ENCODE assay signal across 12 cellular contexts in the genomic region with DNA sequence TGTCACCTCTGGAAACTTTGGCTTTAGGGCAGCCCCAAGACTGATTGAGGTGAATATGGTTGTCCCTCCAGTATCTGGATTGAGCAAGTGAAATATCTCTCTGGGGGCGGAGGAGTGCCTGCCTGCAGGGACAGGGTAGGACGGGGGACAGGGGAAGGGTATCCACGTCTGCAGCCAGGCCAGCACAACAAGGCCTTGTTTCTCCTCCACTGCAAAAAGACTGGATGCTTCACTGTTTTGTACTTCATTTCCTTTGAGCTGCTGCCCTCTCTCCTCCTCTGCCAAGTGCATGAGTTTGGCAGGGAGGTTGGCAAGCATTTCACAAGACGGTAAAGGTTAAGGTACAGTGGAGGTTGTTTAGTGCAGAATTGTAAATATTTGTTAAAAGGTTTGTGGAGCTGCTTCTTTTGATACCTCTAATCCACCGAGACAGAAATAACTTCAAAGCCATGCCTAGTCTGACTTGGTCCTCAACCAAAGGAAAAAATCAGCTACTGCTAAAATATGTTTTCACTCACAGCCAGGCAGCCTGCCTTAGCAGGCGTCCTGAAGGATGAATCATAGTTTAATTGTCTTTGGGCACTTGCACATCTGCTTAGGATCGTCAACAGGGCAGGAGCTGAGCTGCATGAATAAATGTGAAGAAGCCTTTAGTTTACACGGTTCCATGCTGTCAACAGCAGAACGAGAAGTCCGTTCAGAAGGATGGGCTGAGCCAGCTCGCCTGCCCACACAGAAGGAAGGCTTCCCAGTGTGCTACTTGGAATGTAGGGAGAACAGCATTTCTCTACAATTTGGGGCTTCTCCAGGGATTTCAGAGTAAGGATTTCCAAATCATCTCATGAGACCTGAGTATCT.
DNase-seq lines count a peak whose midpoint lies in the region; TF ChIP-seq lines count a peak whose summit lies in the region.
"Had no signal": no experiment of that assay in that cellular context is flagged by ENCODE, and none has a peak within 500 bp of the region (broad histone marks: within the 10 kb centered on the region; RNA-seq: fewer than 3 reads in every experiment).

No MANE protein-coding gene starts in this region.

- no peak overlapping the region for H3K4me3 Mint-ChIP-seq in activated naive CD8-positive, alpha-beta T cell treated with anti-CD3 and anti-CD28 coated beads for 36 hours
- no peak overlapping the region for H3K4me3 Mint-ChIP-seq in activated CD4-positive, alpha-beta T cell treated with anti-CD3 and anti-CD28 coated beads, Interleukin-2, amount 10 ng/mL, durations not matched to agents 24 days and 14 days

- H3K79me2 ChIP-seq in fibroblast of lung (ENCODE audit: control insufficient read depth, insufficient read depth, low read length): no peaks in the 10 kb centered on the region

- no peaks in the 10 kb centered on the region for H4K20me1 ChIP-seq in fibroblast of lung (ENCODE audit: control insufficient read depth, extremely low read depth, insufficient read depth, low read length)

- H3K9me3 Mint-ChIP-seq in activated naive CD8-positive, alpha-beta T cell treated with anti-CD3 and anti-CD28 coated beads for 36 hours: no peaks in the 10 kb centered on the region
- no peaks in the 10 kb centered on the region for H3K9me3 Mint-ChIP-seq in activated CD4-positive, alpha-beta T cell treated with anti-CD3 and anti-CD28 coated beads, Interleukin-2, amount 10 ng/mL, durations not matched to agents 24 days and 14 days

- no peaks in the 10 kb centered on the region for H3K9me3 ChIP-seq in fibroblast of lung (ENCODE audit: control insufficient read depth, insufficient read depth, low read depth, low read length)
- H3K9me3 ChIP-seq: pancreas had no signal

- H3K4me3 ChIP-seq in fibroblast of lung (replicated peaks in 1 of 4; ENCODE audit: control extremely low read depth in 1 of 4, insufficient read depth in 1 of 4, low read depth in 3 of 4, low read length in 4 of 4): no peak overlapping the region
- no peak overlapping the region for H3K4me3 ChIP-seq in skeletal muscle cell (ENCODE audit: low read depth, low read length)
- H3K4me3 ChIP-seq: pancreas had no signal

- no peaks in the 10 kb centered on the region for H3K36me3 ChIP-seq in fibroblast of lung (ENCODE audit: control insufficient read depth, insufficient read depth, low read length)
- H3K36me3 ChIP-seq: pancreas had no signal

- no peak overlapping the region for H3K9ac ChIP-seq in fibroblast of lung (ENCODE audit: insufficient read depth, low read length)

- peaks cover 8% of the 10 kb centered on the region for H3K27me3 Mint-ChIP-seq in activated naive CD8-positive, alpha-beta T cell treated with anti-CD3 and anti-CD28 coated beads for 36 hours
- no peaks in the 10 kb centered on the region for H3K27me3 Mint-ChIP-seq in activated CD4-positive, alpha-beta T cell treated with anti-CD3 and anti-CD28 coated beads, Interleukin-2, amount 10 ng/mL, durations not matched to agents 24 days and 14 days

- no peak overlapping the region for H3K4me2 ChIP-seq in fibroblast of lung (ENCODE audit: extremely low read depth, insufficient read depth, low read length)

- no peaks in the 10 kb centered on the region for H3K27me3 ChIP-seq in fibroblast of lung (ENCODE audit: control insufficient read depth, insufficient read depth, low read length)
- H3K27me3 ChIP-seq: pancreas had no signal

- no peaks in the 10 kb centered on the region for H3K4me1 Mint-ChIP-seq in activated naive CD8-positive, alpha-beta T cell treated with anti-CD3 and anti-CD28 coated beads for 36 hours
- no peaks in the 10 kb centered on the region for H3K4me1 Mint-ChIP-seq in activated CD4-positive, alpha-beta T cell treated with anti-CD3 and anti-CD28 coated beads, Interleukin-2, amount 10 ng/mL, durations not matched to agents 24 days and 14 days

- H3K36me3 Mint-ChIP-seq in activated naive CD8-positive, alpha-beta T cell treated with anti-CD3 and anti-CD28 coated beads for 36 hours: no peaks in the 10 kb centered on the region
- no peaks in the 10 kb centered on the region for H3K36me3 Mint-ChIP-seq in activated CD4-positive, alpha-beta T cell treated with anti-CD3 and anti-CD28 coated beads, Interleukin-2, amount 10 ng/mL, durations not matched to agents 24 days and 14 days (ENCODE audit: low read depth)

- intact Hi-C loops in activated CD4-positive, alpha-beta T cell treated with anti-CD3 and anti-CD28 coated beads, Interleukin-2, amount 10 ng/mL, durations not matched to agents 24 days and 14 days (cut with micrococcal nuclease): no loop called here

- DNase-seq in EH (ENCODE audit: low read depth) (peak; percentile 70), NCI-H345 treated with DMSO at 0.1 percent for 48 hours (lab: John Stamatoyannopoulos, UW; ENCODE audit: unreplicated experiment) (peak; percentile 35), fibroblast of lung (ENCODE audit: low read depth in 2 of 2) (peak; percentile 51 to 60), skeletal muscle cell (ENCODE audit: low read depth) (peak; percentile 1), AML-193 (lab: John Stamatoyannopoulos, UW) (no peak)
- DNase-seq in central memory CD4-positive, alpha-beta T cell: no peak
- DNase-seq in activated naive CD8-positive, alpha-beta T cell treated with anti-CD3 and anti-CD28 coated beads for 36 hours: no peak
- no peak for DNase-seq in activated CD4-positive, alpha-beta T cell treated with anti-CD3 and anti-CD28 coated beads, Interleukin-2, amount 10 ng/mL, durations not matched to agents 24 days and 14 days
- DNase-seq: activated effector memory CD4-positive, alpha-beta T cell treated with Interleukin-2 at 50 U/mL for 16 hours; effector memory CD4-positive, alpha-beta T cell; kidney; pancreas had no signal

- H3K4me1 ChIP-seq in fibroblast of lung (ENCODE audit: control insufficient read depth, extremely low read depth, insufficient read depth, low read length): no peaks in the 10 kb centered on the region
- H3K4me1 ChIP-seq: pancreas had no signal

- no peak for TF ChIP-seq CTCF in fibroblast of lung (conservative IDR thresholded peaks at IDR 0.05 in 1 of 2, IDR thresholded peaks at IDR 0.05 in 1 of 2; ENCODE audit: low read depth in 1 of 2, low read length in 2 of 2)

- no peak overlapping the region for H2AFZ ChIP-seq in fibroblast of lung (ENCODE audit: low read length)

- no peak overlapping the region for H3K27ac Mint-ChIP-seq in activated naive CD8-positive, alpha-beta T cell treated with anti-CD3 and anti-CD28 coated beads for 36 hours
- H3K27ac Mint-ChIP-seq in activated CD4-positive, alpha-beta T cell treated with anti-CD3 and anti-CD28 coated beads, Interleukin-2, amount 10 ng/mL, durations not matched to agents 24 days and 14 days: no peak overlapping the region

- no peak overlapping the region for H3K27ac ChIP-seq in fibroblast of lung (ENCODE audit: insufficient read depth, low read length)
- H3K27ac ChIP-seq: pancreas had no signal

Comparison
In these comparisons a context has a peak if more than half of its experiments do, and no peak if none do; other contexts are left out.
1. DNase-seq: peak in EH (single experiment), NCI-H345 treated with DMSO at 0.1 percent for 48 hours (single experiment), fibroblast of lung (2 of 2) and skeletal muscle cell (single experiment); none in central memory CD4-positive, alpha-beta T cell (single experiment), activated naive CD8-positive, alpha-beta T cell treated with anti-CD3 and anti-CD28 coated beads for 36 hours (single experiment), AML-193 (0 of 2) and activated CD4-positive, alpha-beta T cell treated with anti-CD3 and anti-CD28 coated beads, Interleukin-2, amount 10 ng/mL, durations not matched to agents 24 days and 14 days (single experiment).